ENCODE assay signal across 8 cellular contexts in the genomic region with DNA sequence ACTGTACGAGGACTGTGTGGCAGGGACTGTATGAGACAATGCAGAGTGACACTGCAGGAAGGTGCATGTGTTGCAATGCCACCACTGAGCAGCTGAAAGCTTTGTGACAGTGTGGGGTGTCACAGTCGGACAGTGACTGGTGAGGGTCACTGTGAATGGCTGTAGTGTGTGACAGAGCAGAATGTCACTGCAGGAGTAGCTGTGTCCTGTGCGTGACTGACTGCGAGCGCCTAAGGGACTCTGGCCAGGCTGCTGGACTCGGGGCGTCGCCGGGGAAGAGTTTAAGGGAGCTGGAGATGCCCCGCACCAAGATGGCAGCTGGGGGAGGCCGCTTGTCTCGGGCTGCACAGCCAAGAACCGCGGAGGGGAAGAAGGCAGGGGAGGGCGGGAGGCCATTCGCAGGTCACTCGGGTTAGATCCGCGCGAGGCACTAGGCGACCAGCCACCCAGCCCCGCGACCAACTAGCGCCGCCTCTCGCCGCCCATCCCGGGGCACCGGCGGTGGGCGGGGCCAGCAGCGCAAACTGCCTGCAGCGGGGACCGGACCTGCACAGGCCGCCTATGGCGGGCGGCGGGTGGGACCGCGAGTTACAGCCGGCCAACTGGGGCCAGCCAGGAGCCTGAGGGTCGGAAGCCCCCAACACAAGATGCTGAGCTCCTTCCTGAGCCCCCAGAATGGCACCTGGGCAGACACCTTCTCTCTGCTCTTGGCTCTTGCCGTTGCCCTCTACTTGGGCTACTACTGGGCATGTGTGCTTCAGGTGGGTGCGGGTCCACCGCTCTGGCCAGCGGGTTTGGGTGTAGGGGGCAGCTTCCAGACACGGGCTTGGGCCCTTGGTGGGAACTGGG.
DNase-seq lines count a peak whose midpoint lies in the region; ATAC-seq lines count a peak whose summit lies in the region.

Gene ABHD1, plus strand, starts transcription at position 514 of the 849 bp plus-strand sequence. Its CDS starts 134 bp downstream, at position 648.

- DNase-seq in ELF-1 (ENCODE audit: low read depth, low spot score) = peak; percentile 40
- DNase-seq in LoVo (ENCODE audit: low spot score) = peak; percentile 63
- peak; percentile 39 for DNase-seq in activated CD4-positive, alpha-beta T cell treated with anti-CD3 and anti-CD28 coated beads for 1 hour
- peak; percentile 54 for DNase-seq in cerebellar cortex (ENCODE audit: low spot score)
- DNase-seq in stimulated activated CD4-positive, alpha-beta T cell treated with anti-CD3 and anti-CD28 coated beads, Interleukin-1b, Interleukin-23, amount 100 ng/mL, for 4 hours (ENCODE audit: low read depth in 2 of 2) = peak; percentile 37 to 61

- no peaks in the 10 kb centered on the region for H3K27me3 ChIP-seq in layer of hippocampus (ENCODE audit: control insufficient read depth, insufficient read depth, low read length)

- H3K27ac ChIP-seq in layer of hippocampus (ENCODE audit: low read depth, low read length) = peak within 1 kb of the TSS; percentile 42

- ATAC-seq in GM19467 (IDR thresholded peaks at IDR 0.05; ENCODE audit: unreplicated experiment) (no peak), GM21528 (IDR thresholded peaks at IDR 0.05; ENCODE audit: low FRiP score, unreplicated experiment) (no peak)
